Comparison of ENCODE assay signal across 8 cellular contexts in genomic region chr12:113333877-113334785, GRCh38. TPM values are rescaled to one million over a fixed set of nuclear protein-coding genes. Genes with fewer than 3 reads are reported as not detected.
A peak's percentile ranks its signal among the peaks of the same experiment; 100 is the strongest.
DNase-seq lines count a peak whose midpoint lies in the region; ATAC-seq and TF ChIP-seq lines count a peak whose summit lies in the region.

No MANE protein-coding gene starts in this region.

- peaks cover 7% of the 10 kb centered on the region for H3K36me3 Mint-ChIP-seq in glutamatergic neuron (ENCODE audit: unreplicated experiment)
- H3K36me3 Mint-ChIP-seq in progenitor cell of endocrine pancreas (ENCODE audit: insufficient read depth): peaks cover 11% of the 10 kb centered on the region

- no peak for TF ChIP-seq CTCF in glutamatergic neuron (IDR thresholded peaks at IDR 0.05; ENCODE audit: partially characterized antibody, unreplicated experiment)
- TF ChIP-seq CTCF in progenitor cell of endocrine pancreas (IDR thresholded peaks at IDR 0.05; ENCODE audit: unreplicated experiment): no peak

- H3K4me1 Mint-ChIP-seq in glutamatergic neuron (ENCODE audit: low read depth, unreplicated experiment) (peaks cover 11% of the 10 kb centered on the region), progenitor cell of endocrine pancreas (ENCODE audit: low read depth) (peaks cover 2% of the 10 kb centered on the region)

- DNase-seq in activated CD4-positive, CD25-positive, alpha-beta regulatory T cell treated with anti-CD3 and anti-CD28 coated beads, Interleukin-2, amount 50 U/mL, for 72 hours: peak; percentile 36
- no peak for DNase-seq in glutamatergic neuron
- no peak for DNase-seq in progenitor cell of endocrine pancreas (ENCODE audit: low spot score, unreplicated experiment)
- no peak for DNase-seq in effector CD4-positive, alpha-beta T cell
- no peak for DNase-seq in NCI-H69 (lab: John Stamatoyannopoulos, UW)

- ATAC-seq in GM19372 (IDR thresholded peaks at IDR 0.05; ENCODE audit: low read depth, unreplicated experiment) (peak; percentile 35), HG03159 (IDR thresholded peaks at IDR 0.05; ENCODE audit: unreplicated experiment) (peak; percentile 14), GM19397 (IDR thresholded peaks at IDR 0.05; ENCODE audit: unreplicated experiment) (no peak)

- peaks cover 7% of the 10 kb centered on the region for H3K9me3 Mint-ChIP-seq in glutamatergic neuron (ENCODE audit: unreplicated experiment)
- no peaks in the 10 kb centered on the region for H3K9me3 Mint-ChIP-seq in progenitor cell of endocrine pancreas (ENCODE audit: low read depth)

- H3K27ac Mint-ChIP-seq in glutamatergic neuron (ENCODE audit: unreplicated experiment) (no peak overlapping the region), progenitor cell of endocrine pancreas (no peak overlapping the region)

- H3K4me3 Mint-ChIP-seq in glutamatergic neuron (ENCODE audit: unreplicated experiment) (peak overlapping the region; percentile 84), progenitor cell of endocrine pancreas (ENCODE audit: low read depth) (peak overlapping the region; percentile 79)

- H3K27me3 Mint-ChIP-seq in glutamatergic neuron (ENCODE audit: unreplicated experiment): peaks cover 4% of the 10 kb centered on the region
- peaks cover 33% of the 10 kb centered on the region for H3K27me3 Mint-ChIP-seq in progenitor cell of endocrine pancreas

RNA-seq across cellular contexts. Expression of gene SLC8B1, which starts 0.8 kb away (rescaled TPM):
- total RNA-seq in glutamatergic neuron (ENCODE audit: unreplicated experiment) (27.9 TPM), progenitor cell of endocrine pancreas (9.8 and 11.0 TPM in 2 replicates)

RNA-seq across cellular contexts. Expression of gene PLBD2, which starts 24.3 kb away (rescaled TPM):
- 85.7 TPM for total RNA-seq in glutamatergic neuron (ENCODE audit: unreplicated experiment)
- total RNA-seq in progenitor cell of endocrine pancreas: 47.7 and 48.0 TPM in 2 replicates
